Comparison of ENCODE assay signal across 17 cellular contexts in genomic region chr18:48514786-48515185, GRCh38. TPM values are rescaled to one million over a fixed set of nuclear protein-coding genes. Genes with fewer than 3 reads are reported as not detected.
A peak's percentile ranks its signal among the peaks of the same experiment; 100 is the strongest.
DNase-seq lines count a peak whose midpoint lies in the region; ATAC-seq lines count a peak whose summit lies in the region.
"Had no signal": no experiment of that assay in that cellular context is flagged by ENCODE, and none has a peak within 500 bp of the region (broad histone marks: within the 10 kb centered on the region; RNA-seq: fewer than 3 reads in every experiment).

No MANE protein-coding gene starts in this region.

- DNase-seq in NCI-H748 (lab: John Stamatoyannopoulos, UW; ENCODE audit: unreplicated experiment), result peak; percentile 29
- DNase-seq in NCI-H748 treated with DMSO at 0.1 percent for 48 hours (lab: John Stamatoyannopoulos, UW), result no peak
- DNase-seq in RPMI7951 (ENCODE audit: low read depth), result peak; percentile 30
- DNase-seq in head of caudate nucleus, result peak; percentile 52 to 92 (median 78)
- DNase-seq in superior temporal gyrus (ENCODE audit: extremely low spot score), result peak; percentile 83
- no peak for DNase-seq in HuH-7.5 (ENCODE audit: low spot score)
- no peak for DNase-seq in activated T-cell treated with anti-CD3 and anti-CD28 coated beads for 4 hours
- DNase-seq: activated gamma-delta T cell treated with Interleukin-2 at 50 U/mL for 16 hours; CD4-positive, alpha-beta T cell; Karpas-422; naive B cell; NCI-H1694; NK-92 treated with Interleukin-12 subunit alpha and Interleukin-12 subunit beta, amount 100 ng/mL, for 24 hours; stimulated activated CD4-positive, alpha-beta T cell treated with anti-CD3 and anti-CD28 coated beads, Interleukin-12 subunit alpha, Interleukin-12 subunit beta, amount 100 ng/mL, for 4 hours; stimulated activated naive CD4-positive, alpha-beta T cell had no signal

- no peak for ATAC-seq in HG02870 (IDR thresholded peaks at IDR 0.05; ENCODE audit: unreplicated experiment)
- ATAC-seq: gastroesophageal sphincter had no signal

- intact Hi-C loops in head of caudate nucleus (cut with DNase I), result no loop called here

RNA-seq across cellular contexts. Expression of gene CTIF, which starts 24.0 kb away (rescaled TPM):
- 3.5 and 4.6 TPM in 2 replicates for total RNA-seq in RPMI7951 (2014; rRNA removed; shearing (Covaris generic))

Comparison
In these comparisons a context has a peak if more than half of its experiments do, and no peak if none do; other contexts are left out.
1. DNase-seq: peak in NCI-H748 (single experiment), RPMI7951 (single experiment), head of caudate nucleus (42 of 42) and superior temporal gyrus (single experiment); none in NCI-H748 treated with DMSO at 0.1 percent for 48 hours (single experiment), HuH-7.5 (single experiment) and activated T-cell treated with anti-CD3 and anti-CD28 coated beads for 4 hours (single experiment).